Comparison of ENCODE assay signal across 24 cellular contexts in the genomic region with DNA sequence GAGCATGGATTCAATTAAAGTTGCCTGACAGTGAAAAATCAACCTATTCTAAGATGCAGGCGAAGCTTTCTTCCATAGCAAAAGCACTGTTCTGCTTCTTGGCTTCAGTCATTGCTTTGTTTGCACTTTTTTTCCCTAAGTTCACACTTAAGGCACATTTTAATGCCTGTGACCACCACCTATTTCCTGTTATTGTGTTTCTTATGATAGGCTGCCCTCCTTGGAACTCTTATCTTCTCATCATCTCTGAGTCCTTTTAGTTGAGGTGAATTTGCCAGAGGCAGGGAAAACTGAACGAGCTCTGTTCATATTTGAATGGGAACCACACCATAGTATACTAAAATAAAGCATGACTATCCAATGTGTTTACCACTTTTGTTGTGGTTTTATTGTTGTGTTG.
"Had no signal": no experiment of that assay in that cellular context is flagged by ENCODE, and none has a peak within 500 bp of the region (broad histone marks: within the 10 kb centered on the region; RNA-seq: fewer than 3 reads in every experiment).

No MANE protein-coding gene starts in this region.

- H2AFZ ChIP-seq: parathyroid adenoma had no signal

- H3K4me3 Mint-ChIP-seq: activated CD4-positive, alpha-beta T cell treated with anti-CD3 and anti-CD28 coated beads for 36 hours; activated naive CD8-positive, alpha-beta T cell treated with anti-CD3 and anti-CD28 coated beads, Interleukin-2, amount 50 U/mL, for 24 hours; activated T-cell treated with anti-CD3 and anti-CD28 coated beads, Interleukin-2, amount 50 U/mL, for 4 hours; dendritic cell treated with granulocyte-macrophage colony-stimulating factor and Interleukin-4, amounts not matched to agents 40 ng/mL and 50 ng/mL, for 4 days; natural killer cell treated with Interleukin-12 subunit alpha and Interleukin-12 subunit beta and Interleukin-15 and Interleukin-18, amount 100 ng/mL, for 72 hours; type B pancreatic cell; WTC11 had no signal

- H3K79me2 ChIP-seq: parathyroid adenoma had no signal

- H3K4me1 ChIP-seq: body of pancreas, parathyroid adenoma, vagina had no signal

- H3K27ac ChIP-seq: body of pancreas, parathyroid adenoma, thoracic aorta, vagina had no signal

- H3K27ac Mint-ChIP-seq: activated CD4-positive, alpha-beta T cell treated with anti-CD3 and anti-CD28 coated beads for 36 hours; activated naive CD8-positive, alpha-beta T cell treated with anti-CD3 and anti-CD28 coated beads, Interleukin-2, amount 50 U/mL, for 24 hours; dendritic cell treated with granulocyte-macrophage colony-stimulating factor and Interleukin-4, amounts not matched to agents 40 ng/mL and 50 ng/mL, for 4 days; natural killer cell treated with Interleukin-12 subunit alpha and Interleukin-12 subunit beta and Interleukin-15 and Interleukin-18, amount 100 ng/mL, for 72 hours; type B pancreatic cell; WTC11 had no signal

- DNase-seq: activated CD4-positive, alpha-beta T cell treated with anti-CD3 and anti-CD28 coated beads for 36 hours; activated CD4-positive, alpha-beta T cell treated with anti-CD3 and anti-CD28 coated beads, Interleukin-2, amount 50 U/mL, for 48 hours; activated CD8-positive, alpha-beta memory T cell treated with anti-CD3 and anti-CD28 coated beads, Interleukin-2, amount 50 U/mL, for 48 hours; activated effector memory CD4-positive, alpha-beta T cell treated with Interleukin-2 at 50 U/mL for 16 hours; activated naive CD4-positive, alpha-beta T cell treated with anti-CD3 and anti-CD28 coated beads, Interleukin-2, amount 50 U/mL, for 16 hours; activated naive CD8-positive, alpha-beta T cell treated with anti-CD3 and anti-CD28 coated beads, Interleukin-2, amount 50 U/mL, for 24 hours; activated T-cell treated with anti-CD3 and anti-CD28 coated beads, Interleukin-2, amount 50 U/mL, for 4 hours; body of pancreas; caudate nucleus; effector CD4-positive, alpha-beta T cell; hippocampal formation; left ventricle myocardium superior; right cardiac atrium; stimulated activated CD4-positive, alpha-beta T cell treated with anti-CD3 and anti-CD28 coated beads, Interleukin-4, amount 100 ng/mL, for 24 hours; stimulated activated naive CD4-positive, alpha-beta T cell treated with Interleukin-2 at 50 U/mL for 16 hours; T-helper 9 cell had no signal

- H3K27me3 Mint-ChIP-seq: activated CD4-positive, alpha-beta T cell treated with anti-CD3 and anti-CD28 coated beads for 36 hours; activated naive CD8-positive, alpha-beta T cell treated with anti-CD3 and anti-CD28 coated beads, Interleukin-2, amount 50 U/mL, for 24 hours; dendritic cell treated with granulocyte-macrophage colony-stimulating factor and Interleukin-4, amounts not matched to agents 40 ng/mL and 50 ng/mL, for 4 days; natural killer cell treated with Interleukin-12 subunit alpha and Interleukin-12 subunit beta and Interleukin-15 and Interleukin-18, amount 100 ng/mL, for 72 hours had no signal

- H3K36me3 Mint-ChIP-seq: natural killer cell treated with Interleukin-12 subunit alpha and Interleukin-12 subunit beta and Interleukin-15 and Interleukin-18, amount 100 ng/mL, for 72 hours; type B pancreatic cell; WTC11 had no signal

- H3K36me3 ChIP-seq: thoracic aorta, vagina had no signal

- H3K9me3 Mint-ChIP-seq: activated T-cell treated with anti-CD3 and anti-CD28 coated beads, Interleukin-2, amount 50 U/mL, for 4 hours; WTC11 had no signal

- H3K27me3 ChIP-seq: body of pancreas, vagina had no signal

- H3K4me1 Mint-ChIP-seq: WTC11 had no signal

- H3K4me3 ChIP-seq: body of pancreas, thoracic aorta, vagina had no signal

- ATAC-seq: activated CD4-positive, alpha-beta T cell treated with anti-CD3 and anti-CD28 coated beads for 36 hours; activated naive CD8-positive, alpha-beta T cell treated with anti-CD3 and anti-CD28 coated beads, Interleukin-2, amount 50 U/mL, for 24 hours; activated T-cell treated with anti-CD3 and anti-CD28 coated beads, Interleukin-2, amount 50 U/mL, for 4 hours; body of pancreas; esophagus mucosa; left ventricle myocardium superior; natural killer cell treated with Interleukin-12 subunit alpha and Interleukin-12 subunit beta and Interleukin-15 and Interleukin-18, amount 100 ng/mL, for 72 hours; WTC11 had no signal
